ENCODE assay signal across 9 cellular contexts in the genomic region with DNA sequence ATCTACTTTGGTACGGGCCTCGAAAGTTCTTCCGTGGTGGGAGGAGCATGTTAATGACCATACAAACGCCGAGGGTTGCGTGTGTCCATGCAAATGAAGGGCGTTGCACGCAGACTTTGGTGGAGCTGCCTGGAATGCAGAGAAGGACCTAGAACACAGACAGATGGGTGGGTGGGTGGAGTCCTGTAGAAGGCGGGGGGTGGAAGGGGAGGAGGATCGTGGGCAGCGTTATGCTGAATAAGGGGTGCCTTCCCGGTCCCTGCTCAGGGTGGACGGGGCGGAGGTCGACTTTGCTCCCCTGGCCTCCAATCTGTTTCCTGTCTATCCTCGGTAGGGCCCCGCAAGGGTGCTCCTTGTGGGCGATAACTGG. TPM values are rescaled to one million over a fixed set of nuclear protein-coding genes. Genes with fewer than 3 reads are reported as not detected.
A peak's percentile ranks its signal among the peaks of the same experiment; 100 is the strongest.
DNase-seq lines count a peak whose midpoint lies in the region; ATAC-seq and TF ChIP-seq lines count a peak whose summit lies in the region.
"Had no signal": no experiment of that assay in that cellular context is flagged by ENCODE, and none has a peak within 500 bp of the region (broad histone marks: within the 10 kb centered on the region; RNA-seq: fewer than 3 reads in every experiment).

No MANE protein-coding gene starts in this region.

- in situ Hi-C loops in gastrocnemius medialis (cut with MboI; ENCODE audit: low sequenced_read_pairs in 4 of 4) (no loop called here), G401 (cut with HindIII; ENCODE audit: low sequenced_read_pairs) (no loop called here)

- H3K9me3 ChIP-seq in ectodermal cell (ENCODE audit: control insufficient read depth, low read length) (no peaks in the 10 kb centered on the region), gastrocnemius medialis (no peaks in the 10 kb centered on the region)

- peak; percentile 1 for ATAC-seq in GM19023 (IDR thresholded peaks at IDR 0.05; ENCODE audit: unreplicated experiment)
- ATAC-seq in gastrocnemius medialis, result no peak
- no peak for ATAC-seq in omental fat pad (ENCODE audit: low FRiP score)
- ATAC-seq in GM18867 (IDR thresholded peaks at IDR 0.05; ENCODE audit: unreplicated experiment), result no peak

- TF ChIP-seq CTCF in gastrocnemius medialis (IDR thresholded peaks at IDR 0.05 in 4 of 5, conservative IDR thresholded peaks at IDR 0.05 in 1 of 5) (no peak), omental fat pad (IDR thresholded peaks at IDR 0.05) (no peak)

- H3K4me1 ChIP-seq in ectodermal cell (ENCODE audit: control insufficient read depth, insufficient read depth, low read length), result peaks cover 13% of the 10 kb centered on the region
- H3K4me1 ChIP-seq in gastrocnemius medialis, result peaks cover 15 to 40% of the 10 kb centered on the region in 2 donors

- H3K27ac ChIP-seq in ectodermal cell (ENCODE audit: insufficient read depth, low read depth, low read length, poor library complexity, severe bottlenecking), result no peak overlapping the region
- no peak overlapping the region for H3K27ac ChIP-seq in gastrocnemius medialis

- no peaks in the 10 kb centered on the region for H3K36me3 ChIP-seq in ectodermal cell (ENCODE audit: control insufficient read depth, insufficient read depth, low read length)
- no peaks in the 10 kb centered on the region for H3K36me3 ChIP-seq in gastrocnemius medialis

- peak; percentile 16 for DNase-seq in NCI-H774 (lab: John Stamatoyannopoulos, UW)
- DNase-seq in gastrocnemius medialis, result no peak
- no peak for DNase-seq in kidney tubule cell (ENCODE audit: low spot score)
- no peak for DNase-seq in omental fat pad (ENCODE audit: low spot score)
- DNase-seq in G401 (ENCODE audit: low spot score), result no peak

- intact Hi-C loops in gastrocnemius medialis (cut with DNase I; ENCODE audit: low total_unique reads), result no loop called here

- TF ChIP-seq POLR2A in gastrocnemius medialis (IDR thresholded peaks at IDR 0.05), result no peak

- peaks cover 43% of the 10 kb centered on the region for H3K27me3 ChIP-seq in ectodermal cell (ENCODE audit: control insufficient read depth, insufficient read depth, low read length, poor library complexity, severe bottlenecking)
- peaks cover 48 to 50% (median 50%) of the 10 kb centered on the region in 3 donors for H3K27me3 ChIP-seq in gastrocnemius medialis

- WGBS in ectodermal cell, 2 experiments, result 50% methylated on average over 18 of the region's 18 CpGs

- H3K4me3 ChIP-seq in ectodermal cell (ENCODE audit: insufficient read depth, low read depth, low read length) (peak overlapping the region; percentile 72), gastrocnemius medialis (peak overlapping the region; percentile 43 to 77 (median 68))

RNA-seq across cellular contexts. Expression of gene PAQR4, which starts 0.8 kb away (rescaled TPM):
- 25.2 TPM for polyA plus RNA-seq in ectodermal cell (2013, experiment 1 of 4)
- 29.3 TPM for polyA plus RNA-seq in ectodermal cell (2013, experiment 2 of 4)
- 21.9 TPM for polyA plus RNA-seq in ectodermal cell (2013, experiment 3 of 4)
- polyA plus RNA-seq in ectodermal cell (2013, experiment 4 of 4), result 19.2 TPM
- 10 to 100 TPM in 2 of 4 donors, 1 to 10 TPM in 2; 4.2 to 14.6 (median 10.2) TPM for total RNA-seq in gastrocnemius medialis
- 1 to 10 TPM; 1.9 to 6.8 (median 3.5) TPM for total RNA-seq in omental fat pad
- total RNA-seq in G401 (2014; rRNA removed; shearing (Covaris generic)), result 29.0 and 43.4 TPM in 2 replicates

RNA-seq across cellular contexts. Expression of gene KREMEN2, which starts 4.3 kb away (rescaled TPM):
- 7.9 TPM for polyA plus RNA-seq in ectodermal cell (2013, experiment 1 of 4)
- 6.5 TPM for polyA plus RNA-seq in ectodermal cell (2013, experiment 2 of 4)
- 3.7 TPM for polyA plus RNA-seq in ectodermal cell (2013, experiment 3 of 4)
- polyA plus RNA-seq in ectodermal cell (2013, experiment 4 of 4), result 3.5 TPM
- total RNA-seq in gastrocnemius medialis (not detected), omental fat pad (not detected)
- total RNA-seq in G401 (2014; rRNA removed; shearing (Covaris generic)), result 64.8 and 80.7 TPM in 2 replicates
- total RNA-seq: liver had no signal
- polyA plus RNA-seq: liver had no signal

RNA-seq across cellular contexts. Expression of gene PKMYT1, which starts 11.9 kb away (rescaled TPM):
- 49.2 TPM for polyA plus RNA-seq in ectodermal cell (2013, experiment 1 of 4)
- polyA plus RNA-seq in ectodermal cell (2013, experiment 2 of 4), result 46.8 TPM
- polyA plus RNA-seq in ectodermal cell (2013, experiment 3 of 4), result 36.0 TPM
- polyA plus RNA-seq in ectodermal cell (2013, experiment 4 of 4), result 36.1 TPM
- total RNA-seq in gastrocnemius medialis (1 to 10 TPM in 2 of 4 donors, not detected in 2; 1.4 to 2.4 TPM), omental fat pad (1 to 10 TPM in 1 of 4 donors, under 1 TPM in 2, not detected in 1; 0.25 to 1.7 (median 0.79) TPM)
- 9.3 and 19.0 TPM in 2 replicates for total RNA-seq in G401 (2014; rRNA removed; shearing (Covaris generic))

RNA-seq across cellular contexts. Expression of gene CLDN9, which starts 44.4 kb away (rescaled TPM):
- not detected for polyA plus RNA-seq in ectodermal cell (2013, experiment 1 of 4)
- 0.09 TPM for polyA plus RNA-seq in ectodermal cell (2013, experiment 2 of 4)
- polyA plus RNA-seq in ectodermal cell (2013, experiment 3 of 4), result not detected
- polyA plus RNA-seq in ectodermal cell (2013, experiment 4 of 4), result not detected
- total RNA-seq in gastrocnemius medialis (under 1 TPM in 1 of 4 donors, not detected in 3; 0.40 TPM), omental fat pad (under 1 TPM in 2 of 4 donors, not detected in 2; 0.24 to 0.63 TPM)
- not detected in 2 replicates for total RNA-seq in G401 (2014; rRNA removed; shearing (Covaris generic))

RNA-seq across cellular contexts. Expression of gene CLDN6, which starts 49.6 kb away (rescaled TPM):
- 119 TPM for polyA plus RNA-seq in ectodermal cell (2013, experiment 1 of 4)
- polyA plus RNA-seq in ectodermal cell (2013, experiment 2 of 4), result 120 TPM
- 83.0 TPM for polyA plus RNA-seq in ectodermal cell (2013, experiment 3 of 4)
- 94.7 TPM for polyA plus RNA-seq in ectodermal cell (2013, experiment 4 of 4)
- total RNA-seq in gastrocnemius medialis (under 1 TPM in 1 of 4 donors, not detected in 3; 0.55 TPM), omental fat pad (not detected)
- total RNA-seq in G401 (2014; rRNA removed; shearing (Covaris generic)), result 1.7 and 2.7 TPM in 2 replicates
- polyA plus RNA-seq: liver had no signal

Comparison
In these comparisons a context has a peak if more than half of its experiments do, and no peak if none do; other contexts are left out.
1. RNA of gene KREMEN2, which starts 4.3 kb away (total RNA-seq): 64.8 to 80.7 TPM in G401; not detected in gastrocnemius medialis and not detected in omental fat pad; every median in the first group is over 10 times any median in the second.